25 cellular contexts compared by ENCODE assay signal in the genomic region with DNA sequence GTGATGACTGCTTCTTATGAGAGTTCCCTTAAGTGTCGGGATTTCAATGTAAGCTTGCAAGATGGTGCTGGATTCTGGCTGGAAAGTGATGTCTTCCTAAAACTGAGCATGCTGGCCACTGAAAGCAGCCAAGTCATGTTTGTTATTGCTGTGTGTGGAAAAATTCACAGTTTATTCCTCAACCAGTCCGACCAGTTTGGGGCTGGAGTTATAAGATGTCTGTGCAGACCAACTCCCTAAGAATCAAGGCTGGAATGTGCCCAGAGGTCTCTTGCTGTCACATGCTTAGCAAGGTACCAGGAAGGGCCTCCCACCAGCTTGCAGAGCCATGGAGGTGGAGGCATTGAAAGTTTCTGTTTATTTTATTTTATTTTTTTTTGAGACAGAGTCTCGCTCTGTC. TPM values are rescaled to one million over a fixed set of nuclear protein-coding genes. Genes with fewer than 3 reads are reported as not detected.
DNase-seq lines count a peak whose midpoint lies in the region; TF ChIP-seq lines count a peak whose summit lies in the region.
"Had no signal": no experiment of that assay in that cellular context is flagged by ENCODE, and none has a peak within 500 bp of the region (broad histone marks: within the 10 kb centered on the region; RNA-seq: fewer than 3 reads in every experiment).

No MANE protein-coding gene starts in this region.

- peak; percentile 82 for DNase-seq in SIG-M5 treated with dmso at 0.1 percent for 504 hours (lab: John Stamatoyannopoulos, UW; ENCODE audit: unreplicated experiment)
- no peak for DNase-seq in SIG-M5 (lab: John Stamatoyannopoulos, UW)
- no peak for DNase-seq in esophagus squamous epithelium (lab: John Stamatoyannopoulos, UW)
- peak; percentile 82 for DNase-seq in ureter (ENCODE audit: low spot score)
- no peak for DNase-seq in NOMO-1 treated with dmso at 0.1 percent for 144 hours (lab: John Stamatoyannopoulos, UW; ENCODE audit: unreplicated experiment)
- no peak for DNase-seq in HK-2 (ENCODE audit: unreplicated experiment)
- DNase-seq in effector memory CD4-positive, alpha-beta T cell: no peak
- DNase-seq: 8988T; activated B cell treated with CpG ODN at 0.5 μM for 24 hours; activated CD8-positive, alpha-beta T cell treated with anti-CD3 and anti-CD28 coated beads, Interleukin-2, amount 10 ng/mL, durations not matched to agents 7 days and 5 days; activated naive CD4-positive, alpha-beta T cell treated with Interleukin-2 at 50 U/mL for 16 hours; activated T-cell treated with anti-CD3 and anti-CD28 coated beads, Interleukin-2, amount 50 U/mL, for 24 hours; effector CD8-positive, alpha-beta T cell; kidney; MG63; NCI-H2227 treated with DMSO at 0.1 percent for 48 hours; NCI-H82; stimulated activated naive B cell treated with anti-CD40 and anti-IgM and Interleukin-4, amounts not matched to agents 10 μg/mL and 1 μg/mL and 100 μg/mL, for 72 hours had no signal

- H3K27me3 ChIP-seq in esophagus squamous epithelium: no peaks in the 10 kb centered on the region
- H3K27me3 ChIP-seq in mucosa of rectum (ENCODE audit: control insufficient read depth in 2 of 2, insufficient read depth in 2 of 2, low read length in 2 of 2): no peaks in the 10 kb centered on the region
- H3K27me3 ChIP-seq in effector memory CD4-positive, alpha-beta T cell (replicated peaks; ENCODE audit: control insufficient read depth, insufficient read depth, low read length, poor library complexity, severe bottlenecking): no peaks in the 10 kb centered on the region
- H3K27me3 ChIP-seq: MG63, neutrophil, right atrium auricular region, tibial nerve had no signal

- no peak for TF ChIP-seq CTCF in esophagus squamous epithelium (IDR thresholded peaks at IDR 0.05)

- H3K9ac ChIP-seq in mucosa of rectum (ENCODE audit: low read depth in 1 of 2, low read length in 2 of 2): peak overlapping the region in 1 of 2 donors; percentile 34

- H3K9me3 ChIP-seq in esophagus squamous epithelium (no peaks in the 10 kb centered on the region), mucosa of rectum (ENCODE audit: control insufficient read depth in 2 of 2, low read length in 2 of 2) (no peaks in the 10 kb centered on the region)
- no peaks in the 10 kb centered on the region for H3K9me3 ChIP-seq in effector memory CD4-positive, alpha-beta T cell (ENCODE audit: control insufficient read depth, low read length)
- H3K9me3 ChIP-seq: MG63, neutrophil, right atrium auricular region, tibial nerve had no signal

- H3K36me3 ChIP-seq in esophagus squamous epithelium: no peaks in the 10 kb centered on the region
- H3K36me3 ChIP-seq in mucosa of rectum (ENCODE audit: control insufficient read depth in 2 of 2, insufficient read depth in 2 of 2, low read length in 2 of 2): no peaks in the 10 kb centered on the region
- H3K36me3 ChIP-seq in effector memory CD4-positive, alpha-beta T cell (ENCODE audit: control insufficient read depth, insufficient read depth, low read length): no peaks in the 10 kb centered on the region
- H3K36me3 ChIP-seq: MG63, neutrophil, right atrium auricular region, tibial nerve had no signal

- H3K27ac ChIP-seq in esophagus squamous epithelium: peak overlapping the region; percentile 83 to 90 (median 86)
- peak overlapping the region; percentile 72 to 80 for H3K27ac ChIP-seq in mucosa of rectum (ENCODE audit: low read depth in 2 of 2, low read length in 2 of 2)
- H3K27ac ChIP-seq in effector memory CD4-positive, alpha-beta T cell (ENCODE audit: insufficient read depth, low read length, poor library complexity, severe bottlenecking): no peak overlapping the region
- H3K27ac ChIP-seq: neutrophil, right atrium auricular region, tibial nerve had no signal

- H3K4me3 ChIP-seq in esophagus squamous epithelium (peak overlapping the region in 1 of 4 donors; percentile 6), mucosa of rectum (ENCODE audit: low read length in 2 of 2) (no peak overlapping the region)
- no peak overlapping the region for H3K4me3 ChIP-seq in effector memory CD4-positive, alpha-beta T cell (ENCODE audit: insufficient read depth, low read depth, low read length, poor library complexity, severe bottlenecking)
- H3K4me3 ChIP-seq: MG63, right atrium auricular region, tibial nerve had no signal

- H3K4me1 ChIP-seq in esophagus squamous epithelium (peaks cover 25 to 84% (median 35%) of the 10 kb centered on the region in 3 donors), mucosa of rectum (ENCODE audit: control insufficient read depth in 2 of 2, insufficient read depth in 2 of 2, low read length in 2 of 2) (peaks cover 33 to 47% of the 10 kb centered on the region in 2 donors)
- no peaks in the 10 kb centered on the region for H3K4me1 ChIP-seq in effector memory CD4-positive, alpha-beta T cell (ENCODE audit: control insufficient read depth, insufficient read depth, low read length, poor library complexity, severe bottlenecking)
- H3K4me1 ChIP-seq: right atrium auricular region, tibial nerve had no signal

- 38 to 42% methylated on average over 2 to 3 of the region's 3 CpGs for WGBS in esophagus squamous epithelium, 2 donors

- intact Hi-C loops in esophagus squamous epithelium (cut with DNase I): no loop called here

- no peak for TF ChIP-seq POLR2A in esophagus squamous epithelium (IDR thresholded peaks at IDR 0.05)

RNA-seq across cellular contexts. Expression of a gene that starts 37.1 kb away (rescaled TPM):
- total RNA-seq in esophagus squamous epithelium (10 to 100 TPM; 16.7 to 28.0 (median 21.7) TPM), ureter (16.9 TPM)

RNA-seq across cellular contexts. Expression of a gene that starts 39.2 kb away (rescaled TPM):
- total RNA-seq in esophagus squamous epithelium (under 1 TPM in 3 of 4 donors, not detected in 1; 0.19 to 0.83 (median 0.59) TPM), ureter (0.81 TPM)
- total RNA-seq: activated B cell treated with CpG ODN at 0.5 μM for 24 hours; activated CD8-positive, alpha-beta T cell treated with anti-CD3 and anti-CD28 coated beads, Interleukin-2, amount 10 ng/mL, durations not matched to agents 7 days and 5 days; B cell; mononuclear cell; right atrium auricular region; T-helper 2 cell treated with Interferon-gamma antibody and Interleukin-4, amounts not matched to agents 100 ng/mL and 5 ng/mL, for 36 hours; tibial nerve had no signal

Comparison
In these comparisons a context has a peak if more than half of its experiments do, and no peak if none do; other contexts are left out.
1. DNase-seq: peak in SIG-M5 treated with dmso at 0.1 percent for 504 hours (single experiment) and ureter (single experiment); none in SIG-M5 (single experiment), esophagus squamous epithelium (single experiment), NOMO-1 treated with dmso at 0.1 percent for 144 hours (single experiment), HK-2 (single experiment) and effector memory CD4-positive, alpha-beta T cell (0 of 3).